27 cellular contexts compared by ENCODE assay signal in genomic region chr7:2420216-2420933, GRCh38. TPM values are rescaled to one million over a fixed set of nuclear protein-coding genes. Genes with fewer than 3 reads are reported as not detected.
A peak's percentile ranks its signal among the peaks of the same experiment; 100 is the strongest.
DNase-seq lines count a peak whose midpoint lies in the region; ATAC-seq, FAIRE-seq and TF ChIP-seq lines count a peak whose summit lies in the region.
"Had no signal": no experiment of that assay in that cellular context is flagged by ENCODE, and none has a peak within 500 bp of the region (broad histone marks: within the 10 kb centered on the region; RNA-seq: fewer than 3 reads in every experiment).

No MANE protein-coding gene starts in this region.

- H3K23ac ChIP-seq in H1 (ENCODE audit: insufficient read length), result no peak overlapping the region

- H2BK12ac ChIP-seq in H1 (ENCODE audit: low read depth, low read length), result no peak overlapping the region

- peak overlapping the region in 1 of 2 donors; percentile 5 for H3K4me3 Mint-ChIP-seq in activated T-cell treated with anti-CD3 and anti-CD28 coated beads, Interleukin-2, amount 50 U/mL, for 72 hours
- peak overlapping the region in 1 of 2 donors; percentile 18 for H3K4me3 Mint-ChIP-seq in effector memory CD8-positive, alpha-beta T cell
- H3K4me3 Mint-ChIP-seq: CD4-positive, alpha-beta memory T cell; GM23338 had no signal

- no peak overlapping the region for H3K56ac ChIP-seq in H1 (replicated peaks; ENCODE audit: insufficient read length, low read depth, low read length)

- H2BK120ac ChIP-seq in H1 (replicated peaks; ENCODE audit: low read depth, low read length), result no peak overlapping the region

- H3K9me3 ChIP-seq in H1 (ENCODE audit: insufficient read depth in 2 of 2, low read depth in 1 of 2, low read length in 1 of 2), result no peaks in the 10 kb centered on the region
- H3K9me3 ChIP-seq: BLaER1 treated with 17β-estradiol and CSF1 and Interleukin-3, amounts not matched to agents 10 nM and 100 nM had no signal

- no peak for TF ChIP-seq RAD21 in H1 (IDR thresholded peaks at IDR 0.05 in 1 of 2, conservative IDR thresholded peaks at IDR 0.05 in 1 of 2; ENCODE audit: low read depth in 2 of 2, low read length in 2 of 2)

- H2AK5ac ChIP-seq in H1 (ENCODE audit: low read depth, low read length), result 0 out of 2 replicates have a peak overlapping the region, but pooled peaks have one; percentile 90

- TF ChIP-seq CTCF in H1 (IDR thresholded peaks at IDR 0.05; ENCODE audit: control extremely low read depth in 1 of 3, insufficient read depth in 1 of 3, low read depth in 1 of 3, low read length in 3 of 3), result no peak

- no peak overlapping the region for H3K14ac ChIP-seq in H1 (ENCODE audit: insufficient read length)

- no peak overlapping the region for H4K8ac ChIP-seq in H1 (ENCODE audit: extremely low read depth, insufficient read depth, low read length)

- H3K23me2 ChIP-seq in H1 (ENCODE audit: low read depth, low read length), result no peaks in the 10 kb centered on the region

- no peak overlapping the region for H3K4ac ChIP-seq in H1 (replicated peaks; ENCODE audit: insufficient read length, low read depth, low read length)

- H3K79me2 ChIP-seq in H1 (ENCODE audit: control insufficient read depth in 1 of 2, insufficient read depth in 2 of 2, low read length in 2 of 2), result peaks cover 0 to 15% of the 10 kb centered on the region in 2 experiments; a peak in 2 of 4 replicates

- peaks cover 0 to 2% of the 10 kb centered on the region in 2 experiments for H4K20me1 ChIP-seq in H1 (replicated peaks in 1 of 2; ENCODE audit: control insufficient read depth in 1 of 2, insufficient read depth in 2 of 2, low read length in 2 of 2)

- no peak overlapping the region for H3K9ac ChIP-seq in H1 (replicated peaks in 1 of 4; ENCODE audit: extremely low read depth in 1 of 4, low read depth in 3 of 4, low read length in 3 of 4)
- H3K9ac ChIP-seq: BLaER1 treated with 17β-estradiol and CSF1 and Interleukin-3, amounts not matched to agents 10 nM and 100 nM; KMS-11 had no signal

- no peak for DNase-seq in activated CD4-positive, CD25-positive, alpha-beta regulatory T cell treated with anti-CD3 and anti-CD28 coated beads, Interleukin-2, amount 50 U/mL, for 72 hours
- peak in 1 of 2 donors; percentile 16 for DNase-seq in activated T-cell treated with anti-CD3 and anti-CD28 coated beads, Interleukin-2, amount 50 U/mL, for 72 hours
- no peak for DNase-seq in activated T-cell treated with anti-CD3 and anti-CD28 coated beads, Interleukin-2, amount 50 U/mL, for 48 hours
- no peak for DNase-seq in H1 (ENCODE audit: low read depth in 1 of 2, low spot score in 2 of 2)
- no peak for DNase-seq in stimulated activated naive CD8-positive, alpha-beta T cell treated with anti-CD3 and anti-CD28 coated beads, Interleukin-15, Interleukin-2, amounts not matched to agents 100 U/mL and 50 U/mL, for 24 hours
- no peak for DNase-seq in effector memory CD8-positive, alpha-beta T cell
- DNase-seq in GM03348 (ENCODE audit: low spot score), result no peak
- DNase-seq: CD4-positive, alpha-beta memory T cell; HCEC 1CT; NCI-H1092 treated with DMSO at 0.1 percent for 48 hours; NCI-H1436 treated with DMSO at 0.1 percent for 48 hours; NCI-H2029; NCI-H2227 treated with DMSO at 0.1 percent for 48 hours; NCI-H510A treated with DMSO at 0.1 percent for 48 hours; NCI-H748 treated with DMSO at 0.1 percent for 48 hours; PC-9; RPMI8226; SHP77 treated with DMSO at 0.1 percent for 48 hours had no signal

- H3K27me3 Mint-ChIP-seq in activated T-cell treated with anti-CD3 and anti-CD28 coated beads, Interleukin-2, amount 50 U/mL, for 72 hours (ENCODE audit: low read depth), result peaks cover 9% of the 10 kb centered on the region
- H3K27me3 Mint-ChIP-seq in effector memory CD8-positive, alpha-beta T cell, result no peaks in the 10 kb centered on the region
- H3K27me3 Mint-ChIP-seq: CD4-positive, alpha-beta memory T cell had no signal

- peaks cover 0 to 2% (median under 1%) of the 10 kb centered on the region in 4 experiments; a peak in 2 of 7 replicates for H3K4me1 ChIP-seq in H1 (replicated peaks in 1 of 4; ENCODE audit: control insufficient read depth in 3 of 4, insufficient read depth in 4 of 4, low read length in 3 of 4)

- H3K36me3 Mint-ChIP-seq in activated T-cell treated with anti-CD3 and anti-CD28 coated beads, Interleukin-2, amount 50 U/mL, for 72 hours (ENCODE audit: insufficient read depth in 2 of 2), result no peaks in the 10 kb centered on the region
- peaks cover 36% of the 10 kb centered on the region for H3K36me3 Mint-ChIP-seq in effector memory CD8-positive, alpha-beta T cell (ENCODE audit: insufficient read depth)

- H4K91ac ChIP-seq in H1 (replicated peaks; ENCODE audit: insufficient read length, low read length), result no peak overlapping the region

- H3K4me3 ChIP-seq in H1 (ENCODE audit: extremely low read depth in 1 of 4, insufficient read depth in 2 of 4, low read depth in 3 of 4, low read length in 4 of 4), result no peak overlapping the region
- H3K4me3 ChIP-seq: BLaER1 treated with 17β-estradiol and CSF1 and Interleukin-3, amounts not matched to agents 10 nM and 100 nM; GM23338; PC-9 had no signal

- CTCF ChIA-PET in H1 (lab: Charles Lee; ENCODE audit: partially characterized antibody), result interaction anchor here (0.6 to 9.8 kb wide), 4 partner anchors 9 to 958 kb away, joined by 3 to 79 read pairs (median 3); no protein-coding TSS in a partner anchor

- no peak for TF ChIP-seq EP300 in H1 (IDR thresholded peaks at IDR 0.05; ENCODE audit: borderline replicate concordance in 1 of 2, low read depth in 2 of 2, low read length in 2 of 2)

- H2BK5ac ChIP-seq in H1 (ENCODE audit: low read depth, low read length), result no peak overlapping the region

- H4K5ac ChIP-seq in H1 (ENCODE audit: insufficient read length, low read depth, low read length), result no peak overlapping the region

- H3K4me2 ChIP-seq in H1 (ENCODE audit: insufficient read depth in 1 of 2, low read depth in 2 of 2, low read length in 2 of 2), result no peak overlapping the region
- H3K4me2 ChIP-seq: GM23338, KMS-11, PC-9 had no signal

- no peaks in the 10 kb centered on the region for H3K79me1 ChIP-seq in H1 (ENCODE audit: low read depth, low read length)

- H3K27ac ChIP-seq in H1 (ENCODE audit: low read depth, low read length), result no peak overlapping the region
- H3K27ac ChIP-seq: 22Rv1; BLaER1 treated with 17β-estradiol and CSF1 and Interleukin-3, amounts not matched to agents 10 nM and 100 nM; HL-60; KMS-11; PC-9 had no signal

- no peaks in the 10 kb centered on the region for H3K36me3 ChIP-seq in H1 (ENCODE audit: control insufficient read depth in 2 of 4, insufficient read depth in 4 of 4, low read length in 3 of 4)

- no peak overlapping the region for H2BK15ac ChIP-seq in H1 (ENCODE audit: low read length)

- FAIRE-seq in H1 (lab: Jason Lieb, UNC), result no peak
- FAIRE-seq: G401.6 had no signal

- no peak overlapping the region for H2BK20ac ChIP-seq in H1 (ENCODE audit: low read length)

- ATAC-seq in activated CD4-positive, CD25-positive, alpha-beta regulatory T cell treated with anti-CD3 and anti-CD28 coated beads, Interleukin-2, amount 50 U/mL, for 24 hours, result peak; percentile 58 to 60
- peak; percentile 77 to 80 for ATAC-seq in activated T-cell treated with anti-CD3 and anti-CD28 coated beads, Interleukin-2, amount 50 U/mL, for 72 hours (replicated peaks in 1 of 2)
- ATAC-seq in stimulated activated naive CD8-positive, alpha-beta T cell treated with anti-CD3 and anti-CD28 coated beads, Interleukin-15, Interleukin-2, amounts not matched to agents 100 U/mL and 50 U/mL, for 24 hours, result peak; percentile 39
- no peak for ATAC-seq in effector memory CD8-positive, alpha-beta T cell (replicated peaks)
- ATAC-seq: GM23338 had no signal

- no peak overlapping the region for H3K18ac ChIP-seq in H1 (ENCODE audit: extremely low read depth, low read length)

- H3K9me3 Mint-ChIP-seq in activated T-cell treated with anti-CD3 and anti-CD28 coated beads, Interleukin-2, amount 50 U/mL, for 72 hours, result no peaks in the 10 kb centered on the region
- no peaks in the 10 kb centered on the region for H3K9me3 Mint-ChIP-seq in effector memory CD8-positive, alpha-beta T cell
- H3K9me3 Mint-ChIP-seq: CD4-positive, alpha-beta memory T cell; GM23338 had no signal

- 92% methylated on average over 5 of the region's 7 CpGs; no CpG with 5 or more reads in 1 of the 2 experiments for whole genome bisulfite sequencing in H1 (ENCODE audit: extremely low coverage in 1 of 2, insufficient coverage in 1 of 2, insufficient read length in 1 of 2, insufficient replicate concordance in 2 of 2, low coverage in 1 of 2, low lambda C conversion rate in 2 of 2, missing lambda C conversion rate in 1 of 2), 2 experiments

- no peaks in the 10 kb centered on the region for H3K27me3 ChIP-seq in H1 (replicated peaks in 1 of 4; ENCODE audit: control insufficient read depth in 3 of 4, extremely low read depth in 1 of 4, insufficient read depth in 3 of 4, low read length in 3 of 4)
- H3K27me3 ChIP-seq: BLaER1 treated with 17β-estradiol and CSF1 and Interleukin-3, amounts not matched to agents 10 nM and 100 nM had no signal

- POLR2A ChIA-PET in H1 (lab: Charles Lee; ENCODE audit: partially characterized antibody), result interaction anchor here (0.9 to 1.2 kb wide), 2 partner anchors 11 to 16 kb away, joined by 3 to 4 read pairs; no protein-coding TSS in a partner anchor

- no peak overlapping the region for H3K27ac Mint-ChIP-seq in activated T-cell treated with anti-CD3 and anti-CD28 coated beads, Interleukin-2, amount 50 U/mL, for 72 hours
- peak overlapping the region in 1 of 2 donors; percentile 93 for H3K27ac Mint-ChIP-seq in effector memory CD8-positive, alpha-beta T cell
- H3K27ac Mint-ChIP-seq: CD4-positive, alpha-beta memory T cell; GM23338 had no signal

- peaks cover 25% of the 10 kb centered on the region for H3K4me1 Mint-ChIP-seq in activated T-cell treated with anti-CD3 and anti-CD28 coated beads, Interleukin-2, amount 50 U/mL, for 72 hours (ENCODE audit: low read depth)
- H3K4me1 Mint-ChIP-seq in effector memory CD8-positive, alpha-beta T cell (ENCODE audit: low read depth in 2 of 2), result peaks cover 33 to 35% of the 10 kb centered on the region in 2 donors

- no peak for TF ChIP-seq POLR2A in H1 (IDR thresholded peaks at IDR 0.05; ENCODE audit: control extremely low read depth in 1 of 2, low read depth in 2 of 2, low read length in 2 of 2)

- no peak overlapping the region for H2AFZ ChIP-seq in H1 (ENCODE audit: low read length)
- H2AFZ ChIP-seq: GM23338, PC-9 had no signal

RNA-seq across cellular contexts. Expression of gene CHST12, which starts 17.0 kb away (rescaled TPM):
- total RNA-seq in activated T-cell treated with anti-CD3 and anti-CD28 coated beads, Interleukin-2, amount 50 U/mL, for 72 hours, result 10 to 100 TPM in 1 of 2 donors, 1 to 10 TPM in 1; 5.1 to 10.6 TPM
- 13.4 and 18.2 TPM in 2 replicates for total RNA-seq in H1 (2021; fragmentation: NEBNext Ultra II Directional; extraction: Animal tissue kit (Norgen Biotek cat#: 25700))
- polyA plus RNA-seq in H1 (2011; rRNA removed), result 24.1 and 28.0 TPM in 2 replicates
- polyA plus RNA-seq in H1 (2011; cell fraction: cytosol; rRNA removed), result 13.3 TPM
- polyA plus RNA-seq in H1 (2011; cell fraction: nucleus; rRNA removed), result 14.9 TPM
- 9.4 to 12.3 TPM (median 11.3 TPM) in 4 replicates for polyA plus RNA-seq in H1 (2012, experiment 1 of 2)
- polyA plus RNA-seq in H1 (2012, experiment 2 of 2), result 9.6 TPM
- polyA plus RNA-seq in H1 (2013, experiment 1 of 2), result 20.2 TPM
- 21.4 TPM for polyA plus RNA-seq in H1 (2013, experiment 2 of 2)
- 5.8 and 7.4 TPM in 2 replicates for polyA minus RNA-seq in H1 (2011; rRNA and poly(A)+ RNA removed)
- polyA minus RNA-seq in H1 (2011; cell fraction: cytosol; rRNA and poly(A)+ RNA removed), result 16.1 TPM
- polyA minus RNA-seq in H1 (2011; cell fraction: nucleus; rRNA and poly(A)+ RNA removed), result 8.9 TPM

RNA-seq across cellular contexts. Expression of gene GRIFIN, which starts 55.8 kb away (rescaled TPM):
- not detected for total RNA-seq in activated T-cell treated with anti-CD3 and anti-CD28 coated beads, Interleukin-2, amount 50 U/mL, for 72 hours
- not detected in 2 replicates for total RNA-seq in H1 (2021; fragmentation: NEBNext Ultra II Directional; extraction: Animal tissue kit (Norgen Biotek cat#: 25700))
- not detected in 2 replicates for polyA plus RNA-seq in H1 (2011; rRNA removed)
- not detected for polyA plus RNA-seq in H1 (2011; cell fraction: cytosol; rRNA removed)
- polyA plus RNA-seq in H1 (2011; cell fraction: nucleus; rRNA removed), result not detected
- polyA plus RNA-seq in H1 (2012, experiment 1 of 2), result not detected in 4 replicates
- not detected for polyA plus RNA-seq in H1 (2012, experiment 2 of 2)
- not detected for polyA plus RNA-seq in H1 (2013, experiment 1 of 2)
- polyA plus RNA-seq in H1 (2013, experiment 2 of 2), result not detected
- polyA minus RNA-seq in H1 (2011; rRNA and poly(A)+ RNA removed), result not detected in 2 replicates
- not detected for polyA minus RNA-seq in H1 (2011; cell fraction: cytosol; rRNA and poly(A)+ RNA removed)
- polyA minus RNA-seq in H1 (2011; cell fraction: nucleus; rRNA and poly(A)+ RNA removed), result not detected
- total RNA-seq: CD4-positive, alpha-beta memory T cell; Daoy; GM23338; HT1080; PC-9 had no signal
- polyA plus RNA-seq: CD4-positive, alpha-beta memory T cell; GM23338 had no signal
